37 cellular contexts compared by ENCODE assay signal in genomic region chr19:39165857-39166256, GRCh38. TPM values are rescaled to one million over a fixed set of nuclear protein-coding genes. Genes with fewer than 3 reads are reported as not detected.
"Had no signal": no experiment of that assay in that cellular context is flagged by ENCODE, and none has a peak within 500 bp of the region (broad histone marks: within the 10 kb centered on the region; RNA-seq: fewer than 3 reads in every experiment).

No MANE protein-coding gene starts in this region.

- H3K36me3 ChIP-seq: brain microvascular endothelial cell, neural progenitor cell had no signal

- H3K27ac ChIP-seq: ascending aorta, brain microvascular endothelial cell, neural progenitor cell, right atrium auricular region, tibial artery, WERI-Rb-1 had no signal

- H3K9me3 ChIP-seq: ascending aorta, gastroesophageal sphincter, right atrium auricular region, tibial artery had no signal

- H3K4me3 ChIP-seq: ascending aorta, gastroesophageal sphincter, neural progenitor cell, right atrium auricular region, smooth muscle cell, tibial artery had no signal

- H3K27me3 ChIP-seq: ascending aorta, brain microvascular endothelial cell, gastroesophageal sphincter, neural progenitor cell, right atrium auricular region, tibial artery had no signal

- DNase-seq: activated CD4-positive, alpha-beta T cell treated with anti-CD3 and anti-CD28 coated beads for 48 hours; activated CD4-positive, alpha-beta T cell treated with anti-CD3 and anti-CD28 coated beads, Interleukin-2, amount 50 U/mL, for 48 hours; activated CD8-positive, alpha-beta memory T cell treated with anti-CD3 and anti-CD28 coated beads, Interleukin-2, amount 50 U/mL, for 4 hours; activated gamma-delta T cell; activated naive CD4-positive, alpha-beta T cell treated with anti-CD3 and anti-CD28 coated beads, Interleukin-2, amount 10 ng/mL, durations not matched to agents 7 days and 5 days; activated naive CD8-positive, alpha-beta T cell treated with anti-CD3 and anti-CD28 coated beads, Interleukin-2, amount 10 ng/mL, durations not matched to agents 7 days and 5 days; activated T-cell treated with anti-CD3 and anti-CD28 coated beads, Interleukin-2, amount 50 U/mL, for 24 hours; brain microvascular endothelial cell; cortex of kidney; effector memory CD8-positive, alpha-beta T cell; erythroblast; hippocampal formation; kidney; mesenchymal stem cell; natural killer cell; stimulated activated CD4-positive, alpha-beta T cell treated with anti-CD3 and anti-CD28 coated beads, Interleukin-1b, Interleukin-23, amount 100 ng/mL, for 48 hours; stimulated activated CD4-positive, alpha-beta T cell treated with anti-CD3 and anti-CD28 coated beads, Interleukin-4, amount 100 ng/mL, for 4 hours; stimulated activated CD8-positive, alpha-beta memory T cell treated with anti-CD3 and anti-CD28 coated beads, Interleukin-4, amount 100 ng/mL, for 48 hours; stimulated activated naive CD8-positive, alpha-beta T cell treated with anti-CD3 and anti-CD28 coated beads, Interleukin-15, amount 100 ng/mL, for 72 hours; tibial artery; WERI-Rb-1 had no signal

- ATAC-seq: activated CD4-positive, CD25-positive, alpha-beta regulatory T cell treated with anti-CD3 and anti-CD28 coated beads, Interleukin-2, amount 50 U/mL, for 24 hours; effector memory CD8-positive, alpha-beta T cell; natural killer cell; stimulated activated memory B cell treated with anti-CD40 and anti-IgM and Interleukin-4, amounts not matched to agents 10 μg/mL and 1 μg/mL and 100 μg/mL, for 72 hours; stimulated activated naive CD8-positive, alpha-beta T cell treated with anti-CD3 and anti-CD28 coated beads, Interleukin-15, amount 100 ng/mL, for 72 hours had no signal

RNA-seq across cellular contexts. Expression of gene NCCRP1, which starts 30.9 kb away (rescaled TPM):
- total RNA-seq: activated CD8-positive, alpha-beta memory T cell treated with anti-CD3 and anti-CD28 coated beads for 36 hours; activated naive CD8-positive, alpha-beta T cell treated with anti-CD3 and anti-CD28 coated beads, Interleukin-2, amount 10 ng/mL, durations not matched to agents 7 days and 5 days; ascending aorta; chondrocyte; fibroblast of lung; fibroblast of villous mesenchyme; left colon; mononuclear cell; natural killer cell; pulmonary artery endothelial cell; right atrium auricular region had no signal

RNA-seq across cellular contexts. Expression of gene SYCN, which starts 38.2 kb away (rescaled TPM):
- total RNA-seq: activated CD8-positive, alpha-beta memory T cell treated with anti-CD3 and anti-CD28 coated beads for 36 hours; activated naive CD8-positive, alpha-beta T cell treated with anti-CD3 and anti-CD28 coated beads, Interleukin-2, amount 10 ng/mL, durations not matched to agents 7 days and 5 days; ascending aorta; chondrocyte; fibroblast of lung; fibroblast of villous mesenchyme; gastroesophageal sphincter; kidney; left colon; lower leg skin; mononuclear cell; natural killer cell; omental fat pad; pulmonary artery endothelial cell; right atrium auricular region; smooth muscle cell had no signal
